ENCODE assay signal across 8 cellular contexts in genomic region chr2:12716250-12717190, GRCh38. TPM values are rescaled to one million over a fixed set of nuclear protein-coding genes. Genes with fewer than 3 reads are reported as not detected.
DNase-seq lines count a peak whose midpoint lies in the region; ATAC-seq and TF ChIP-seq lines count a peak whose summit lies in the region.

TRIB2 (plus strand) TSS chr2:12716936; CDS start chr2:12718308, 1,372 bp downstream.

- H3K9ac ChIP-seq in KMS-11 (peak within 1 kb of the TSS; percentile 37; the same call in 1 of the 2 replicates), fibroblast of lung (ENCODE audit: insufficient read depth, low read length) (peak within 1 kb of the TSS; percentile 96)

- H3K4me3 ChIP-seq in KMS-11 (IDR thresholded peaks at IDR 0.05; ENCODE audit: insufficient read depth, low read depth, low read length) (peak within 1 kb of the TSS; percentile 77), RWPE2 (ENCODE audit: severe bottlenecking) (peak within 1 kb of the TSS; percentile 68), fibroblast of lung (replicated peaks in 1 of 4; ENCODE audit: control extremely low read depth in 1 of 4, insufficient read depth in 1 of 4, low read depth in 3 of 4, low read length in 4 of 4) (peak within 1 kb of the TSS; percentile 73 to 97 (median 94))
- H3K4me3 ChIP-seq in naive thymus-derived CD4-positive, alpha-beta T cell (ENCODE audit: low read length), result peak within 1 kb of the TSS; percentile 86

- TF ChIP-seq CTCF in Calu3 (IDR thresholded peaks at IDR 0.05; ENCODE audit: unreplicated experiment) (no peak), KMS-11 (conservative IDR thresholded peaks at IDR 0.05; ENCODE audit: low read depth, low read length) (no peak; the same call in none of the 2 replicates), RWPE2 (IDR thresholded peaks at IDR 0.05; ENCODE audit: poor library complexity, severe bottlenecking) (peak; percentile 63), fibroblast of lung (conservative IDR thresholded peaks at IDR 0.05 in 1 of 2, IDR thresholded peaks at IDR 0.05 in 1 of 2; ENCODE audit: low read depth in 1 of 2, low read length in 2 of 2) (no peak)

- ATAC-seq in GM21576 (IDR thresholded peaks at IDR 0.05; ENCODE audit: unreplicated experiment) (peak; percentile 52), RWPE2 (ENCODE audit: low read depth) (peak; percentile 48)
- ATAC-seq in activated T-helper 17 cell treated with anti-CD3 and anti-CD28 coated beads, Interleukin-2, amount 50 U/mL, for 72 hours (replicated peaks), result peak; percentile 61
- peak; percentile 88 for ATAC-seq in naive thymus-derived CD4-positive, alpha-beta T cell
- ATAC-seq in stimulated activated memory B cell treated with anti-CD40 and anti-IgM and Interleukin-4, amounts not matched to agents 10 μg/mL and 1 μg/mL and 100 μg/mL, for 72 hours, result peak; percentile 90

- no peaks in the 10 kb centered on the region for H3K9me3 Mint-ChIP-seq in Calu3 (ENCODE audit: low read depth, unreplicated experiment)
- no peaks in the 10 kb centered on the region for H3K9me3 Mint-ChIP-seq in activated T-helper 17 cell treated with anti-CD3 and anti-CD28 coated beads, Interleukin-2, amount 50 U/mL, for 72 hours
- peaks cover 0 to 4% (median 0%) of the 10 kb centered on the region in 11 donors for H3K9me3 Mint-ChIP-seq in naive thymus-derived CD4-positive, alpha-beta T cell
- no peaks in the 10 kb centered on the region for H3K9me3 Mint-ChIP-seq in stimulated activated memory B cell treated with anti-CD40 and anti-IgM and Interleukin-4, amounts not matched to agents 10 μg/mL and 1 μg/mL and 100 μg/mL, for 72 hours

- BruUV-seq in Calu3 (replicated peaks; lab: Mats Ljungman, UMichigan), result TSS peak; percentile 67

- no peak within 1 kb of the TSS; the same call in 1 of the 2 replicates for H3K27ac ChIP-seq in KMS-11
- peak within 1 kb of the TSS; percentile 93 for H3K27ac ChIP-seq in RWPE2 (ENCODE audit: poor library complexity, severe bottlenecking)
- H3K27ac ChIP-seq in fibroblast of lung (ENCODE audit: insufficient read depth, low read length), result peak within 1 kb of the TSS; percentile 90
- H3K27ac ChIP-seq in naive thymus-derived CD4-positive, alpha-beta T cell (ENCODE audit: low read depth, low read length), result peak within 1 kb of the TSS; percentile 88

- CTCF ChIA-PET in Calu3 (lab: Charles Lee), result interaction anchor here (0.7 to 3.7 kb wide), 13 partner anchors 11 to 887 kb away, joined by 3 to 26 read pairs (median 6); no protein-coding TSS in a partner anchor
- CTCF ChIA-PET in naive thymus-derived CD4-positive, alpha-beta T cell (lab: Charles Lee), result interaction anchor here (0.5 to 4.7 kb wide), 42 partner anchors 9 to 888 kb away, joined by 3 to 45 read pairs (median 4); no protein-coding TSS in a partner anchor

- H3K4me2 ChIP-seq in KMS-11 (peak within 1 kb of the TSS; percentile 90), fibroblast of lung (ENCODE audit: extremely low read depth, insufficient read depth, low read length) (peak within 1 kb of the TSS; percentile 88)

- DNase-seq in Calu3 (peak; percentile 82), RWPE2 (ENCODE audit: low spot score) (peak; percentile 84), fibroblast of lung (ENCODE audit: low read depth in 2 of 2) (peak; percentile 91 to 92)
- DNase-seq in naive thymus-derived CD4-positive, alpha-beta T cell, result peak; percentile 78 to 90 (median 88)

- H3K27me3 ChIP-seq in KMS-11 (ENCODE audit: insufficient read depth, low read depth) (peaks cover 10% of the 10 kb centered on the region), RWPE2 (ENCODE audit: insufficient read depth, poor library complexity, severe bottlenecking) (no peaks in the 10 kb centered on the region), fibroblast of lung (ENCODE audit: control insufficient read depth, insufficient read depth, low read length) (no peaks in the 10 kb centered on the region)
- no peaks in the 10 kb centered on the region for H3K27me3 ChIP-seq in naive thymus-derived CD4-positive, alpha-beta T cell (ENCODE audit: control insufficient read depth in 2 of 2, insufficient read depth in 2 of 2, low read length in 2 of 2)

- H3K9me3 ChIP-seq in RWPE2 (ENCODE audit: severe bottlenecking), result no peaks in the 10 kb centered on the region
- no peaks in the 10 kb centered on the region for H3K9me3 ChIP-seq in fibroblast of lung (ENCODE audit: control insufficient read depth, insufficient read depth, low read depth, low read length)
- H3K9me3 ChIP-seq in naive thymus-derived CD4-positive, alpha-beta T cell (ENCODE audit: control insufficient read depth in 2 of 3, low read length in 3 of 3), result no peaks in the 10 kb centered on the region

- H3K36me3 Mint-ChIP-seq in Calu3 (ENCODE audit: insufficient read depth, unreplicated experiment), result peaks cover 29% of the 10 kb centered on the region
- H3K36me3 Mint-ChIP-seq in activated T-helper 17 cell treated with anti-CD3 and anti-CD28 coated beads, Interleukin-2, amount 50 U/mL, for 72 hours (ENCODE audit: low read depth), result peaks cover 30% of the 10 kb centered on the region
- peaks cover 0 to 24% (median 7%) of the 10 kb centered on the region in 5 donors for H3K36me3 Mint-ChIP-seq in naive thymus-derived CD4-positive, alpha-beta T cell
- H3K36me3 Mint-ChIP-seq in stimulated activated memory B cell treated with anti-CD40 and anti-IgM and Interleukin-4, amounts not matched to agents 10 μg/mL and 1 μg/mL and 100 μg/mL, for 72 hours, result no peaks in the 10 kb centered on the region

- H3K36me3 ChIP-seq in KMS-11 (ENCODE audit: insufficient read depth) (no peaks in the 10 kb centered on the region), RWPE2 (ENCODE audit: low read depth) (0 out of 2 replicates have a peak, but pooled peaks cover under 1% of the 10 kb centered on the region), fibroblast of lung (ENCODE audit: control insufficient read depth, insufficient read depth, low read length) (no peaks in the 10 kb centered on the region)
- H3K36me3 ChIP-seq in naive thymus-derived CD4-positive, alpha-beta T cell (ENCODE audit: control insufficient read depth in 2 of 3, insufficient read depth in 3 of 3, low read length in 3 of 3), result peaks cover 0 to 20% (median 0%) of the 10 kb centered on the region in 3 experiments

- H3K27me3 Mint-ChIP-seq in Calu3 (ENCODE audit: unreplicated experiment), result peaks cover 18% of the 10 kb centered on the region
- no peaks in the 10 kb centered on the region for H3K27me3 Mint-ChIP-seq in activated T-helper 17 cell treated with anti-CD3 and anti-CD28 coated beads, Interleukin-2, amount 50 U/mL, for 72 hours
- peaks cover 0 to 15% (median 0%) of the 10 kb centered on the region in 5 donors for H3K27me3 Mint-ChIP-seq in naive thymus-derived CD4-positive, alpha-beta T cell
- H3K27me3 Mint-ChIP-seq in stimulated activated memory B cell treated with anti-CD40 and anti-IgM and Interleukin-4, amounts not matched to agents 10 μg/mL and 1 μg/mL and 100 μg/mL, for 72 hours, result no peaks in the 10 kb centered on the region

- POLR2A ChIA-PET in naive thymus-derived CD4-positive, alpha-beta T cell (lab: Charles Lee), result interaction anchor here (0.5 to 3.7 kb wide), 46 partner anchors 8 to 906 kb away, joined by 3 to 39 read pairs (median 4); no protein-coding TSS in a partner anchor

- H3K4me1 Mint-ChIP-seq in Calu3 (ENCODE audit: low read depth, unreplicated experiment), result peaks cover 29% of the 10 kb centered on the region
- peaks cover 52% of the 10 kb centered on the region for H3K4me1 Mint-ChIP-seq in activated T-helper 17 cell treated with anti-CD3 and anti-CD28 coated beads, Interleukin-2, amount 50 U/mL, for 72 hours
- H3K4me1 Mint-ChIP-seq in naive thymus-derived CD4-positive, alpha-beta T cell, result peaks cover 32 to 65% (median 56%) of the 10 kb centered on the region in 7 donors
- H3K4me1 Mint-ChIP-seq in stimulated activated memory B cell treated with anti-CD40 and anti-IgM and Interleukin-4, amounts not matched to agents 10 μg/mL and 1 μg/mL and 100 μg/mL, for 72 hours, result peaks cover 51% of the 10 kb centered on the region

- peak within 1 kb of the TSS; percentile 73 for H3K4me3 Mint-ChIP-seq in Calu3 (ENCODE audit: low read depth, unreplicated experiment)
- peak within 1 kb of the TSS; percentile 98 for H3K4me3 Mint-ChIP-seq in activated T-helper 17 cell treated with anti-CD3 and anti-CD28 coated beads, Interleukin-2, amount 50 U/mL, for 72 hours
- H3K4me3 Mint-ChIP-seq in naive thymus-derived CD4-positive, alpha-beta T cell, result peak within 1 kb of the TSS; percentile 88 to 100 (median 99)
- peak within 1 kb of the TSS; percentile 95 for H3K4me3 Mint-ChIP-seq in stimulated activated memory B cell treated with anti-CD40 and anti-IgM and Interleukin-4, amounts not matched to agents 10 μg/mL and 1 μg/mL and 100 μg/mL, for 72 hours

- H3K79me2 ChIP-seq in KMS-11 (ENCODE audit: insufficient read depth, low read depth) (no peaks in the 10 kb centered on the region), fibroblast of lung (ENCODE audit: control insufficient read depth, insufficient read depth, low read length) (peaks cover 43% of the 10 kb centered on the region)

- H3K27ac Mint-ChIP-seq in Calu3 (ENCODE audit: unreplicated experiment), result peak within 1 kb of the TSS; percentile 97
- peak within 1 kb of the TSS; percentile 95 for H3K27ac Mint-ChIP-seq in activated T-helper 17 cell treated with anti-CD3 and anti-CD28 coated beads, Interleukin-2, amount 50 U/mL, for 72 hours
- peak within 1 kb of the TSS; percentile 93 to 97 (median 96) for H3K27ac Mint-ChIP-seq in naive thymus-derived CD4-positive, alpha-beta T cell
- peak within 1 kb of the TSS; percentile 88 for H3K27ac Mint-ChIP-seq in stimulated activated memory B cell treated with anti-CD40 and anti-IgM and Interleukin-4, amounts not matched to agents 10 μg/mL and 1 μg/mL and 100 μg/mL, for 72 hours

- intact Hi-C loops in Calu3 (cut with micrococcal nuclease; ENCODE audit: unreplicated experiment), result loop anchor here (1.0 to 5.0 kb wide), 5 partner anchors 159 to 886 kb away; no protein-coding TSS in a partner anchor
- intact Hi-C loops in naive thymus-derived CD4-positive, alpha-beta T cell (cut with micrococcal nuclease), result loop anchor here (1.0 to 10.0 kb wide), 30 partner anchors 161 to 1372 kb away; partner anchors contain the start of genes LPIN1 (in 2 of the 2) and ROCK2 (in 1 of the 2)

- H3K4me1 ChIP-seq in KMS-11 (ENCODE audit: low read depth, poor library complexity, severe bottlenecking), result peaks cover 7% of the 10 kb centered on the region
- H3K4me1 ChIP-seq in RWPE2 (ENCODE audit: insufficient read depth, poor library complexity, severe bottlenecking), result peaks cover 28% of the 10 kb centered on the region
- H3K4me1 ChIP-seq in fibroblast of lung (ENCODE audit: control insufficient read depth, extremely low read depth, insufficient read depth, low read length), result peaks cover 9% of the 10 kb centered on the region
- peaks cover 10 to 17% of the 10 kb centered on the region in 2 donors for H3K4me1 ChIP-seq in naive thymus-derived CD4-positive, alpha-beta T cell (ENCODE audit: control insufficient read depth in 2 of 2, insufficient read depth in 2 of 2, low read length in 2 of 2)

- H2AFZ ChIP-seq in KMS-11 (ENCODE audit: low read depth), result peak within 1 kb of the TSS; percentile 99
- peak within 1 kb of the TSS; percentile 52 for H2AFZ ChIP-seq in fibroblast of lung (ENCODE audit: low read length)

- H4K20me1 ChIP-seq in KMS-11 (ENCODE audit: insufficient read depth), result no peaks in the 10 kb centered on the region
- H4K20me1 ChIP-seq in fibroblast of lung (ENCODE audit: control insufficient read depth, extremely low read depth, insufficient read depth, low read length), result no peaks in the 10 kb centered on the region

RNA-seq across cellular contexts. Expression of gene TRIB2, which starts in this region (rescaled TPM):
- 6.2 and 6.4 TPM in 2 replicates for total RNA-seq in Calu3 (2022)
- total RNA-seq in activated T-helper 17 cell treated with anti-CD3 and anti-CD28 coated beads, Interleukin-2, amount 50 U/mL, for 72 hours, result 10 to 100 TPM; 17.3 to 17.4 TPM
- 31.0 and 38.5 TPM in 2 replicates for total RNA-seq in fibroblast of lung
- polyA plus RNA-seq in fibroblast of lung, result 23.4 and 26.1 TPM in 2 replicates
- 21.0 and 29.7 TPM in 2 replicates for polyA plus RNA-seq in fibroblast of lung (2012)
- 22.2 and 35.6 TPM in 2 replicates for polyA minus RNA-seq in fibroblast of lung (ENCODE audit: low replicate concordance)
- total RNA-seq in naive thymus-derived CD4-positive, alpha-beta T cell, result 100 to 1,000 TPM in 3 of 5 experiments, 10 to 100 TPM in 2; 63.1 to 125 (median 110) TPM
- polyA plus RNA-seq in naive thymus-derived CD4-positive, alpha-beta T cell, result 10 to 100 TPM; 41.3 to 57.7 TPM
